In the genomic region with DNA sequence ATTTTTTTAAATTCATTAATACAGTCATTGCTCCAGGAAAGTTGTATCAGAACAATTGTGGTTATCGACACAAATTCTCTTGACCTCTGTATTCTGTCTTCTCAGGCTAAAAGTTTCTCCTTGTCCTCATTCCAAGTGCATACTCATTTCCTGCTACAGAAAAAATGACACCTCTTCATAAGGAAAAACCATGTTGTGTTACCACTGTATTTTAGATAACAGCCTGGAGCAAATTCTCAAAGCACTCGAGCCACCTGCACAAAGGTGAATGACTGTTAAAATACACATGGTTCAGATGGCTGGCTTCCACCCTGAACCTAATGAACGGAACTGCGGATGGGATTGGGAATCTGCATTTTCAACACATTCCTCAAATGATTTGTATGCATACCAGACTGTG, we compare ENCODE assay signal across 25 cellular contexts.
"Had no signal": no experiment of that assay in that cellular context is flagged by ENCODE, and none has a peak within 500 bp of the region (broad histone marks: within the 10 kb centered on the region; RNA-seq: fewer than 3 reads in every experiment).

No MANE protein-coding gene starts in this region.

- H3K4me3 ChIP-seq: lung, mucosa of descending colon, prostate gland, right atrium auricular region, stomach, tibial artery, upper lobe of left lung, uterus had no signal

- H3K4me3 Mint-ChIP-seq: effector memory CD8-positive, alpha-beta T cell; mesothelial cell of epicardium; naive B cell; natural killer cell treated with Interleukin-12 subunit alpha and Interleukin-12 subunit beta and Interleukin-15 and Interleukin-18, amount 100 ng/mL, for 72 hours; neural crest cell; stimulated activated effector memory CD8-positive, alpha-beta T cell treated with anti-CD3 and anti-CD28 coated beads, Interleukin-12 subunit alpha, Interleukin-12 subunit beta, amount 100 ng/mL, for 72 hours had no signal

- H3K4me1 Mint-ChIP-seq: naive B cell; neural crest cell; stimulated activated effector memory CD8-positive, alpha-beta T cell treated with anti-CD3 and anti-CD28 coated beads, Interleukin-12 subunit alpha, Interleukin-12 subunit beta, amount 100 ng/mL, for 72 hours had no signal

- H3K9me3 Mint-ChIP-seq: effector memory CD8-positive, alpha-beta T cell; mesothelial cell of epicardium; natural killer cell treated with Interleukin-12 subunit alpha and Interleukin-12 subunit beta and Interleukin-15 and Interleukin-18, amount 100 ng/mL, for 72 hours; stimulated activated effector memory CD8-positive, alpha-beta T cell treated with anti-CD3 and anti-CD28 coated beads, Interleukin-12 subunit alpha, Interleukin-12 subunit beta, amount 100 ng/mL, for 72 hours had no signal

- ATAC-seq: effector memory CD8-positive, alpha-beta T cell; left lobe of liver; mucosa of descending colon; natural killer cell treated with Interleukin-12 subunit alpha and Interleukin-12 subunit beta and Interleukin-15 and Interleukin-18, amount 100 ng/mL, for 72 hours; sciatic nerve; stimulated activated effector memory CD8-positive, alpha-beta T cell treated with anti-CD3 and anti-CD28 coated beads, Interleukin-12 subunit alpha, Interleukin-12 subunit beta, amount 100 ng/mL, for 72 hours had no signal

- H3K27ac ChIP-seq: prostate gland, right atrium auricular region, stomach, tibial artery, upper lobe of left lung, uterus had no signal

- H3K36me3 ChIP-seq: prostate gland, right atrium auricular region, stomach, tibial artery, upper lobe of left lung, uterus had no signal

- FAIRE-seq: endometrium, frontal cortex, keratinocyte had no signal

- H3K27me3 ChIP-seq: right atrium auricular region, stomach, tibial artery, upper lobe of left lung, uterus had no signal

- DNase-seq: cortex of kidney; effector memory CD8-positive, alpha-beta T cell; hypothalamus; mesenchymal stem cell; mucosa of descending colon; naive B cell; stimulated activated CD4-positive, alpha-beta T cell treated with anti-CD3 and anti-CD28 coated beads, Interleukin-2, amount 100 ng/mL, for 24 hours; stimulated activated CD4-positive, alpha-beta T cell treated with anti-CD3 and anti-CD28 coated beads, Interleukin-4, amount 100 ng/mL, for 24 hours; stimulated activated naive CD4-positive, alpha-beta T cell treated with Interleukin-2 at 50 U/mL for 16 hours; stomach; tibial artery; upper lobe of left lung; uterus had no signal

- H3K36me3 Mint-ChIP-seq: mesothelial cell of epicardium; naive B cell; natural killer cell treated with Interleukin-12 subunit alpha and Interleukin-12 subunit beta and Interleukin-15 and Interleukin-18, amount 100 ng/mL, for 72 hours; stimulated activated effector memory CD8-positive, alpha-beta T cell treated with anti-CD3 and anti-CD28 coated beads, Interleukin-12 subunit alpha, Interleukin-12 subunit beta, amount 100 ng/mL, for 72 hours had no signal

- H3K9me3 ChIP-seq: mucosa of descending colon, prostate gland, right atrium auricular region, stomach, tibial artery, upper lobe of left lung, uterus had no signal

- H3K27ac Mint-ChIP-seq: effector memory CD8-positive, alpha-beta T cell; mesothelial cell of epicardium; natural killer cell treated with Interleukin-12 subunit alpha and Interleukin-12 subunit beta and Interleukin-15 and Interleukin-18, amount 100 ng/mL, for 72 hours; stimulated activated effector memory CD8-positive, alpha-beta T cell treated with anti-CD3 and anti-CD28 coated beads, Interleukin-12 subunit alpha, Interleukin-12 subunit beta, amount 100 ng/mL, for 72 hours had no signal

- H3K4me1 ChIP-seq: prostate gland, right atrium auricular region, stomach, tibial artery, upper lobe of left lung, uterus had no signal
